In genomic region chr1:32014199-32014936, GRCh38 we compare ENCODE assay signal across 1 cellular context.
A peak's percentile ranks its signal among the peaks of the same experiment; 100 is the strongest.
TF ChIP-seq lines count a peak whose summit lies in the region.

No MANE protein-coding gene starts in this region.

TF ChIP-seq in HepG2, 621 proteins besides CTCF, POLR2A, EP300 and RAD21 (continued from another document and continues in another):
- no peak for TF ChIP-seq YY1 (IDR thresholded peaks at IDR 0.05; ENCODE audit: insufficient read depth, insufficient replicate concordance, low read depth, low read length)
- TF ChIP-seq TEF (CRISPR knock-in tag; IDR thresholded peaks at IDR 0.05): no peak
- TF ChIP-seq FLYWCH1 (CRISPR knock-in tag; IDR thresholded peaks at IDR 0.05): 0 out of 2 replicates have a peak, but pooled peaks have one; percentile 23
- TF ChIP-seq, protein P1, sequence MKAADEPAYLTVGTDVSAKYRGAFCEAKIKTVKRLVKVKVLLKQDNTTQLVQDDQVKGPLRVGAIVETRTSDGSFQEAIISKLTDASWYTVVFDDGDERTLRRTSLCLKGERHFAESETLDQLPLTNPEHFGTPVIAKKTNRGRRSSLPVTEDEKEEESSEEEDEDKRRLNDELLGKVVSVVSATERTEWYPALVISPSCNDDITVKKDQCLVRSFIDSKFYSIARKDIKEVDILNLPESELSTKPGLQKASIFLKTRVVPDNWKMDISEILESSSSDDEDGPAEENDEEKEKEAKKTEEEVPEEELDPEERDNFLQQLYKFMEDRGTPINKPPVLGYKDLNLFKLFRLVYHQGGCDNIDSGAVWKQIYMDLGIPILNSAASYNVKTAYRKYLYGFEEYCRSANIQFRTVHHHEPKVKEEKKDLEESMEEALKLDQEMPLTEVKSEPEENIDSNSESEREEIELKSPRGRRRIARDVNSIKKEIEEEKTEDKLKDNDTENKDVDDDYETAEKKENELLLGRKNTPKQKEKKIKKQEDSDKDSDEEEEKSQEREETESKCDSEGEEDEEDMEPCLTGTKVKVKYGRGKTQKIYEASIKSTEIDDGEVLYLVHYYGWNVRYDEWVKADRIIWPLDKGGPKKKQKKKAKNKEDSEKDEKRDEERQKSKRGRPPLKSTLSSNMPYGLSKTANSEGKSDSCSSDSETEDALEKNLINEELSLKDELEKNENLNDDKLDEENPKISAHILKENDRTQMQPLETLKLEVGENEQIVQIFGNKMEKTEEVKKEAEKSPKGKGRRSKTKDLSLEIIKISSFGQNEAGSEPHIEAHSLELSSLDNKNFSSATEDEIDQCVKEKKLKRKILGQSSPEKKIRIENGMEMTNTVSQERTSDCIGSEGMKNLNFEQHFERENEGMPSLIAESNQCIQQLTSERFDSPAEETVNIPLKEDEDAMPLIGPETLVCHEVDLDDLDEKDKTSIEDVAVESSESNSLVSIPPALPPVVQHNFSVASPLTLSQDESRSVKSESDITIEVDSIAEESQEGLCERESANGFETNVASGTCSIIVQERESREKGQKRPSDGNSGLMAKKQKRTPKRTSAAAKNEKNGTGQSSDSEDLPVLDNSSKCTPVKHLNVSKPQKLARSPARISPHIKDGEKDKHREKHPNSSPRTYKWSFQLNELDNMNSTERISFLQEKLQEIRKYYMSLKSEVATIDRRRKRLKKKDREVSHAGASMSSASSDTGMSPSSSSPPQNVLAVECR (CRISPR knock-in tag; IDR thresholded peaks at IDR 0.05; ENCODE audit: borderline replicate concordance): 0 out of 2 replicates have a peak, but pooled peaks have one; percentile 14
- TF ChIP-seq KAT7 (CRISPR knock-in tag; IDR thresholded peaks at IDR 0.05; ENCODE audit: borderline replicate concordance): no peak
- TF ChIP-seq RFX3 (CRISPR knock-in tag; IDR thresholded peaks at IDR 0.05): no peak
- TF ChIP-seq BRCA1 (CRISPR knock-in tag; IDR thresholded peaks at IDR 0.05): no peak
- TF ChIP-seq SMC3 (IDR thresholded peaks at IDR 0.05; ENCODE audit: low read length): no peak
- no peak for TF ChIP-seq GTF2F1 (IDR thresholded peaks at IDR 0.05; ENCODE audit: low read length)
- no peak for TF ChIP-seq USF2 (IDR thresholded peaks at IDR 0.05; ENCODE audit: low read depth, low read length)
- TF ChIP-seq USF2 (CRISPR knock-in tag; IDR thresholded peaks at IDR 0.05; ENCODE audit: borderline replicate concordance): no peak
- TF ChIP-seq CBX2 (IDR thresholded peaks at IDR 0.05; ENCODE audit: low read depth, low read length): no peak
- TF ChIP-seq CBX2 (CRISPR knock-in tag; IDR thresholded peaks at IDR 0.05; ENCODE audit: low read depth): no peak
- TF ChIP-seq ZNF230 (CRISPR knock-in tag; IDR thresholded peaks at IDR 0.05): no peak
- peak; percentile 52 for TF ChIP-seq HNRNPLL (IDR thresholded peaks at IDR 0.05; ENCODE audit: low read depth, low read length, poor library complexity, severe bottlenecking)
- TF ChIP-seq ARNT (IDR thresholded peaks at IDR 0.05): no peak
- TF ChIP-seq HOMEZ (CRISPR knock-in tag; IDR thresholded peaks at IDR 0.05; ENCODE audit: low read depth): no peak
- TF ChIP-seq AGO1 (IDR thresholded peaks at IDR 0.05; ENCODE audit: low read depth, low read length, poor library complexity, severe bottlenecking): no peak
- 0 out of 2 replicates have a peak, but pooled peaks have one; percentile 16 for TF ChIP-seq ARID5B (CRISPR knock-in tag; IDR thresholded peaks at IDR 0.05)
- no peak for TF ChIP-seq CBX5 (CRISPR knock-in tag; IDR thresholded peaks at IDR 0.05; ENCODE audit: borderline replicate concordance)
- no peak for TF ChIP-seq AHDC1 (CRISPR knock-in tag; IDR thresholded peaks at IDR 0.05; ENCODE audit: borderline replicate concordance)
- TF ChIP-seq CHCHD3 (CRISPR knock-in tag; IDR thresholded peaks at IDR 0.05): no peak
- TF ChIP-seq ARID2 (CRISPR knock-in tag; IDR thresholded peaks at IDR 0.05; ENCODE audit: borderline replicate concordance): no peak
- TF ChIP-seq MIER3 (CRISPR knock-in tag; IDR thresholded peaks at IDR 0.05; ENCODE audit: borderline replicate concordance): no peak
- TF ChIP-seq ZNF260 (CRISPR knock-in tag; IDR thresholded peaks at IDR 0.05; ENCODE audit: borderline replicate concordance, low read depth): no peak
- peak; percentile 27; the same call in 1 of the 2 replicates for TF ChIP-seq ZNF430 (CRISPR knock-in tag; IDR thresholded peaks at IDR 0.05)
- TF ChIP-seq ZNF678 (CRISPR knock-in tag; IDR thresholded peaks at IDR 0.05): no peak
- no peak for TF ChIP-seq MXD4 (CRISPR knock-in tag; IDR thresholded peaks at IDR 0.05)
- TF ChIP-seq ZIK1 (CRISPR knock-in tag; IDR thresholded peaks at IDR 0.05; ENCODE audit: borderline replicate concordance, low read depth): no peak
- no peak for TF ChIP-seq HNRNPK (IDR thresholded peaks at IDR 0.05; ENCODE audit: low read depth, low read length, poor library complexity, severe bottlenecking)
- peak; percentile 48; the same call in 1 of the 2 replicates for TF ChIP-seq ZC3H13 (CRISPR knock-in tag; IDR thresholded peaks at IDR 0.05)
- no peak for TF ChIP-seq SMARCC2 (IDR thresholded peaks at IDR 0.05)
- TF ChIP-seq ZNF543 (CRISPR knock-in tag; IDR thresholded peaks at IDR 0.05): no peak
- no peak for TF ChIP-seq SOX13 (IDR thresholded peaks at IDR 0.05)
- no peak for TF ChIP-seq SOX13 (CRISPR knock-in tag; conservative IDR thresholded peaks at IDR 0.05 in 1 of 2, IDR thresholded peaks at IDR 0.05 in 1 of 2)
- no peak for TF ChIP-seq ZNF34 (CRISPR knock-in tag; IDR thresholded peaks at IDR 0.05; ENCODE audit: borderline replicate concordance)
- no peak for TF ChIP-seq TAF15 (IDR thresholded peaks at IDR 0.05; ENCODE audit: low read depth, low read length, poor library complexity, severe bottlenecking)
- no peak for TF ChIP-seq MIER2 (CRISPR knock-in tag; IDR thresholded peaks at IDR 0.05)
- no peak for TF ChIP-seq NFKBIZ (CRISPR knock-in tag; IDR thresholded peaks at IDR 0.05)
- TF ChIP-seq ZNF280D (CRISPR knock-in tag; IDR thresholded peaks at IDR 0.05): 0 out of 2 replicates have a peak, but pooled peaks have one; percentile 15
- no peak for TF ChIP-seq ZNF282 (IDR thresholded peaks at IDR 0.05; ENCODE audit: partially characterized antibody)
- no peak for TF ChIP-seq ZNF343 (CRISPR knock-in tag; IDR thresholded peaks at IDR 0.05)
- TF ChIP-seq ZBTB1 (CRISPR knock-in tag; IDR thresholded peaks at IDR 0.05; ENCODE audit: borderline replicate concordance): no peak
